In the genomic region with DNA sequence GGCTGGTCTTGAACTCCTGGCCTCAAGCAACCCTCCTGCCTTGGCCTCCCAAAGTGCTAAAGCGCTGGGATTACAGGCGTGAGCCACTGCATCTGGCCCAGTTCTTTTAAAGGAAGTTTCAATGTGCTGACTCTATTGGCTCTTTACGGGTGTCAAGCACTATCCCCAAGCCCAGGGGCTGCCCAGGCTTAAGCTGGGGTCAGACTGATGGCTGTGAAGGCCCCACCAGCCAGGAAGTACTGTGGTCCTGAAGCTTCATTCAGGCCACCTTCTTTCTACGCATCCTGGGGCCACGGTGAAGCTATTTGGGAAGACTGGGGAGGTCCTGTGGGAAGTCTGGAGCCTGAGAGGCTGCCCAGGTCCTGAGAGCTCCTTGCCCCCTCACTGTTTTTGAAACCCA, we compare ENCODE assay signal across 7 cellular contexts. TPM values are rescaled to one million over a fixed set of nuclear protein-coding genes. Genes with fewer than 3 reads are reported as not detected.
"Had no signal": no experiment of that assay in that cellular context is flagged by ENCODE, and none has a peak within 500 bp of the region (broad histone marks: within the 10 kb centered on the region; RNA-seq: fewer than 3 reads in every experiment).

No MANE protein-coding gene starts in this region.

- H3K4me3 ChIP-seq: K562 had no signal

- DNase-seq: IMR-90 had no signal

- ATAC-seq: HepG2, K562 had no signal

- H3K4me3 Mint-ChIP-seq: IgD-negative memory B cell had no signal

- H3K27ac Mint-ChIP-seq: IgD-negative memory B cell had no signal

- H3K27ac ChIP-seq: HL-60 had no signal

RNA-seq across cellular contexts. Expression of a gene that starts 8.0 kb away (rescaled TPM):
- total RNA-seq: HepG2, HT-29, HT1080, IMR-90 had no signal

RNA-seq across cellular contexts. Expression of a gene that starts 12.7 kb away (rescaled TPM):
- total RNA-seq: HT-29, HT1080, IMR-90 had no signal

RNA-seq across cellular contexts. Expression of a gene that starts 43.7 kb away (rescaled TPM):
- total RNA-seq: HepG2, HT-29, HT1080, IMR-90, K562 had no signal

RNA-seq across cellular contexts. Expression of a gene that starts 59.7 kb away (rescaled TPM):
- total RNA-seq: HepG2, HT-29, HT1080, IMR-90, K562 had no signal
